In the genomic region with DNA sequence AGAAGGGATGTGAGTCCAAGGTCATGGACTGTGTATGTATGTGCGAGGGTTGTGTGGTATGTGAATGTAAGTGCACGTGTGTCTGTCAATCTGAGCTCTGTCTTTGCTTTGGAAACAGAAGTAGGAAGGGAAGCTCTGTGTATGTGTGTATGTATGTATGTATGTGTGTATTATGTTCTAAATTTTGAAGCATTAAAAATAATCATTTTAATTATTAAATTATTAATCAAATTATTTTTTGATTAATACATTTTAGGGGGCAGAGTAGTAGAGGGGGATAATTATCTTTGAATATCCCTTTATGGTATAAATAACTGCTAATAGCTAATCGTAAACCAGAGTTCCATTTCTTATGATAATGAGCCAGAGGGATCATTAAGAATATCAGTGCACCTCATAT, we compare ENCODE assay signal across 1 cellular context.
TF ChIP-seq lines count a peak whose summit lies in the region.

No MANE protein-coding gene starts in this region.

TF ChIP-seq in K562, 482 proteins besides CTCF, POLR2A, EP300 and RAD21:
- TF ChIP-seq DACH1 (IDR thresholded peaks at IDR 0.05; ENCODE audit: partially characterized antibody), result peak; percentile 52
- TF ChIP-seq, protein P1, sequence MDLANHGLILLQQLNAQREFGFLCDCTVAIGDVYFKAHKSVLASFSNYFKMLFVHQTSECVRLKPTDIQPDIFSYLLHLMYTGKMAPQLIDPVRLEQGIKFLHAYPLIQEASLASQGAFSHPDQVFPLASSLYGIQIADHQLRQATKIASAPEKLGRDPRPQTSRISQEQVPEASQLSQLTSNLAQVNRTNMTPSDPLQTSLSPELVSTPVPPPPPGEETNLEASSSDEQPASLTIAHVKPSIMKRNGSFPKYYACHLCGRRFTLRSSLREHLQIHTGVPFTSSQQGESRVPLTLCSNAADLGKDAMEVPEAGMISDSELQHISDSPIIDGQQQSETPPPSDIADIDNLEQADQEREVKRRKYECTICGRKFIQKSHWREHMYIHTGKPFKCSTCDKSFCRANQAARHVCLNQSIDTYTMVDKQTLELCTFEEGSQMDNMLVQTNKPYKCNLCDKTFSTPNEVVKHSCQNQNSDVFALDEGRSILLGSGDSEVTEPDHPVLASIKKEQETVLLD (IDR thresholded peaks at IDR 0.05), result no peak
